8 cellular contexts compared by ENCODE assay signal in the genomic region with DNA sequence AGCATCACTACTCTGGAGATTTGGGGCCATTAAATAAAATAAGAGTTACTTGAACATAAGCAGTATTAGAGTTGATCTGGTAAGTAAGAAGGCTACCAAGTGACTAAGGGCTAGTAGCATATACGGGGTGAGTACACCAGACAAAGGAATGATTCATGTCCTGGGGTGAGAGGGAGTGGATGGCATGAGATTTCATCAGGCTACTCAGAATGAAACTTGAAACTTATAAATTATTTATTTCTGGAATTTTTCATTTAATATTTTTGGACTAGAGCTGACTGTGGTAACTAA. TPM values are rescaled to one million over a fixed set of nuclear protein-coding genes. Genes with fewer than 3 reads are reported as not detected.
DNase-seq lines count a peak whose midpoint lies in the region; ATAC-seq, FAIRE-seq and TF ChIP-seq lines count a peak whose summit lies in the region.

No MANE protein-coding gene starts in this region.

- no peaks in the 10 kb centered on the region for H3K27me3 ChIP-seq in kidney epithelial cell (ENCODE audit: control insufficient read depth, insufficient read depth, low read length)

- H3K4me2 ChIP-seq in A549 = peak overlapping the region; percentile 96

- TF ChIP-seq POLR2A in A549 (IDR thresholded peaks at IDR 0.05; ENCODE audit: low read length) (no peak), H54 (IDR thresholded peaks at IDR 0.05; ENCODE audit: low read depth, low read length) (no peak)

- FAIRE-seq in A549 (lab: Jason Lieb, UNC) (no peak), H54 (lab: Jason Lieb, UNC) (no peak)

- CTCF ChIA-PET in A549 (lab: Yijun Ruan, JAX) = interaction anchor here (0.6 kb wide), 1 partner anchor 111 kb away, joined by 4 read pairs; no protein-coding TSS in a partner anchor

- H3K4me1 ChIP-seq in A549 = peaks cover 34% of the 10 kb centered on the region

- H3K4me3 ChIP-seq in A549 (peak overlapping the region; percentile 82), kidney epithelial cell (ENCODE audit: low read depth, low read length) (no peak overlapping the region)

- POLR2A ChIA-PET in A549 (lab: Yijun Ruan, JAX) = interaction anchor here (0.6 to 3.4 kb wide), 5 partner anchors 13 to 182 kb away, joined by 3 to 65 read pairs (median 8); a partner anchor contains a TSS

- TF ChIP-seq EP300 in A549 (IDR thresholded peaks at IDR 0.05) = peak in 1 of 2 experiments; percentile 33; a peak in 1 of 5 replicates

- H3K27ac ChIP-seq in A549 = peak overlapping the region; percentile 88

- no peaks in the 10 kb centered on the region for H3K9me3 Mint-ChIP-seq in activated naive CD4-positive, alpha-beta T cell treated with anti-CD3 and anti-CD28 coated beads, Interleukin-2, amount 50 U/mL, for 72 hours

- DNase-seq in A549 (ENCODE audit: low read depth in 1 of 2, low spot score in 1 of 2) (peak; percentile 63 to 75), H54 (ENCODE audit: insufficient read length, low spot score) (peak; percentile 32), kidney epithelial cell (ENCODE audit: low read depth) (peak; percentile 80), NCI-H345 treated with DMSO at 0.1 percent for 48 hours (lab: John Stamatoyannopoulos, UW; ENCODE audit: unreplicated experiment) (no peak), SHP77 (lab: John Stamatoyannopoulos, UW) (no peak), NCI-H524 treated with DMSO at 0.1 percent for 48 hours (lab: John Stamatoyannopoulos, UW) (no peak)
- peak in 1 of 2 donors; percentile 36 for DNase-seq in activated naive CD4-positive, alpha-beta T cell treated with anti-CD3 and anti-CD28 coated beads, Interleukin-2, amount 50 U/mL, for 72 hours (ENCODE audit: low spot score in 2 of 2)

- WGBS in A549 (ENCODE audit: missing lambda C conversion rate) = 2% methylated on average over 1 of the region's 1 CpG

- H3K36me3 ChIP-seq in kidney epithelial cell (ENCODE audit: control insufficient read depth, insufficient read depth, low read length) = no peaks in the 10 kb centered on the region

- peaks cover 23 to 53% of the 10 kb centered on the region in 2 donors for H3K36me3 Mint-ChIP-seq in activated naive CD4-positive, alpha-beta T cell treated with anti-CD3 and anti-CD28 coated beads, Interleukin-2, amount 50 U/mL, for 72 hours

- H3K27ac Mint-ChIP-seq in activated naive CD4-positive, alpha-beta T cell treated with anti-CD3 and anti-CD28 coated beads, Interleukin-2, amount 50 U/mL, for 72 hours = peak overlapping the region; percentile 100

- TF ChIP-seq RAD21 in A549 (conservative IDR thresholded peaks at IDR 0.05 in 1 of 2, IDR thresholded peaks at IDR 0.05 in 1 of 2) = no peak

- H3K9me3 ChIP-seq in A549 = no peaks in the 10 kb centered on the region

- ATAC-seq in A549 (peak; percentile 16 to 67; a peak in 3 of 6 replicates), HG02642 (IDR thresholded peaks at IDR 0.05; ENCODE audit: poor library complexity, unreplicated experiment) (no peak)
- ATAC-seq in activated naive CD4-positive, alpha-beta T cell treated with anti-CD3 and anti-CD28 coated beads, Interleukin-2, amount 50 U/mL, for 72 hours = peak; percentile 44 to 51

- TF ChIP-seq CTCF in A549 (IDR thresholded peaks at IDR 0.05) = no peak
- no peak for TF ChIP-seq CTCF in kidney epithelial cell (IDR thresholded peaks at IDR 0.05; ENCODE audit: insufficient read depth, low read length, poor library complexity, severe bottlenecking)

TF ChIP-seq in A549, 52 proteins besides CTCF, POLR2A, EP300 and RAD21:
- no peak for TF ChIP-seq MAZ (IDR thresholded peaks at IDR 0.05; ENCODE audit: borderline replicate concordance, low read depth, low read length)
- TF ChIP-seq FOSL2 (IDR thresholded peaks at IDR 0.05) = peak; percentile 67
- TF ChIP-seq FOSL2 (CRISPR knock-in tag; IDR thresholded peaks at IDR 0.05) = peak; percentile 36
- TF ChIP-seq EHMT2 (IDR thresholded peaks at IDR 0.05; ENCODE audit: low read depth) = no peak
- TF ChIP-seq JUNB (IDR thresholded peaks at IDR 0.05) = peak; percentile 55; the same call in 1 of the 2 replicates
- peak; percentile 32 to 72; a peak in 1 of 5 replicates for TF ChIP-seq JUN (IDR thresholded peaks at IDR 0.05)
- peak; percentile 20; the same call in 2 of the 3 replicates for TF ChIP-seq SMC3 (IDR thresholded peaks at IDR 0.05)

RNA-seq across cellular contexts. Expression of a gene that starts 2.3 kb away (rescaled TPM):
- polyA plus RNA-seq in A549 (2011; rRNA removed) (30.3 and 33.1 TPM in 2 replicates), A549 (2017; fragmentation: RNase III; extraction: RNeasy Plus Mini Kit Qiagen cat#74134 plus additional on column Dnase treatment) (1.6 to 2.0 TPM (median 1.9 TPM) in 3 replicates)
- 0.93 and 0.97 TPM in 2 replicates for polyA plus RNA-seq in A549 (2012; cell fraction: cytosol; rRNA removed)
- 0.48 and 0.73 TPM in 2 replicates for polyA plus RNA-seq in A549 (2012; cell fraction: nucleus; rRNA removed)
- polyA minus RNA-seq in A549 (2011; rRNA and poly(A)+ RNA removed) = 26.3 and 27.7 TPM in 2 replicates
- 10 to 100 TPM; 24.3 to 68.2 TPM for total RNA-seq in activated naive CD4-positive, alpha-beta T cell treated with anti-CD3 and anti-CD28 coated beads, Interleukin-2, amount 50 U/mL, for 72 hours
- total RNA-seq in kidney epithelial cell = 114 and 129 TPM in 2 replicates

RNA-seq across cellular contexts. Expression of a gene that starts 50.9 kb away (rescaled TPM):
- not detected in 2 replicates for polyA plus RNA-seq in A549 (2011; rRNA removed)
- polyA plus RNA-seq in A549 (2012; cell fraction: cytosol; rRNA removed) = not detected in 2 replicates
- polyA plus RNA-seq in A549 (2012; cell fraction: nucleus; rRNA removed) = not detected in 2 replicates
- not detected in 3 replicates for polyA plus RNA-seq in A549 (2017; fragmentation: RNase III; extraction: RNeasy Plus Mini Kit Qiagen cat#74134 plus additional on column Dnase treatment)
- polyA minus RNA-seq in A549 (2011; rRNA and poly(A)+ RNA removed) = not detected in 2 replicates
- not detected for total RNA-seq in activated naive CD4-positive, alpha-beta T cell treated with anti-CD3 and anti-CD28 coated beads, Interleukin-2, amount 50 U/mL, for 72 hours
- not detected in 2 replicates for total RNA-seq in kidney epithelial cell

Comparison
In these comparisons a context has a peak if more than half of its experiments do, and no peak if none do; other contexts are left out.
1. DNase-seq: peak in A549 (2 of 2), H54 (single experiment) and kidney epithelial cell (single experiment); none in NCI-H345 treated with DMSO at 0.1 percent for 48 hours (single experiment), SHP77 (0 of 2) and NCI-H524 treated with DMSO at 0.1 percent for 48 hours (single experiment).